17 cellular contexts compared by ENCODE assay signal in the genomic region with DNA sequence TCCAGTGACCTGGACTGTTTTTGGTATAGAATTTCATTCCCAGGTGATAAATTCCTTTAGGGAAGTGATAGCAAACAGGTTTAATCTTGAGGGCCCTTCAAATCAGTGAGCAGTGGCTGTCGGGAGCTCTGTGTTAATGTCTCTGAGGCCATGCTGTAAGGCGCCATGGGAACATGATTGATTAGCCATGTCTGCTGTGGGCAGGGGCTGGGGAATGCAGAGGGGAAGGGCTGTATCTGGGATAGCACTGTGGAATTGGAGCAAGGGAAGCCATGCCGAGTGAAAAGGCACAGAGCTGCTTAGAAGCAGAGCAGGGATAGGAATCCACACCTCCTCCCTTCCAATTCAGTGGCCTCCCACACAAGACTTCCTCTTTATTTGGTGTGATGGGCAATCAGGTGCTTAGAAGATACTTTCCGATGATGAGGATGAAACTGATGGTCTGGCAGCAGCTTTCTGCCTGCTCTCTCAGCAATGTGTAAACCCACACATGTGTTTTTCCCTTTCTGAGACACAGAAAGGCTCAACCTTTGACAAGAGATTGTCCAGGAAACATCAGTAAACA.
"Had no signal": no experiment of that assay in that cellular context is flagged by ENCODE, and none has a peak within 500 bp of the region (broad histone marks: within the 10 kb centered on the region; RNA-seq: fewer than 3 reads in every experiment).

No MANE protein-coding gene starts in this region.

- H3K9me3 ChIP-seq: heart left ventricle, right atrium auricular region had no signal

- H3K27ac Mint-ChIP-seq: activated naive CD8-positive, alpha-beta T cell treated with anti-CD3 and anti-CD28 coated beads, Interleukin-2, amount 10 ng/mL, durations not matched to agents 7 days and 5 days; activated T-helper 1 cell treated with anti-CD3 and anti-CD28 coated beads, Interleukin-12 subunit alpha, Interleukin-12 subunit beta, Interleukin-2, Interleukin-4 antibody, amounts not matched to agents 30 ng/mL and 10 ng/mL and 1 ng/mL, durations not matched to agents 14 hours and 24 hours and 36 hours; dendritic cell treated with granulocyte-macrophage colony-stimulating factor and Interleukin-4, amounts not matched to agents 40 ng/mL and 50 ng/mL, for 4 days; effector memory CD8-positive, alpha-beta T cell; immature natural killer cell; T-helper 2 cell treated with Interferon-gamma antibody and Interleukin-4, amounts not matched to agents 5 μg/mL and 100 μg/mL, for 36 hours had no signal

- ATAC-seq: effector memory CD8-positive, alpha-beta T cell; heart left ventricle; left colon had no signal

- H3K4me3 ChIP-seq: heart left ventricle, lung, right atrium auricular region had no signal

- H3K36me3 ChIP-seq: brain microvascular endothelial cell, heart left ventricle, right atrium auricular region had no signal

- DNase-seq: activated CD4-positive, alpha-beta T cell treated with anti-CD3 and anti-CD28 coated beads, Interleukin-2, amount 50 U/mL, for 1 hour; activated CD8-positive, alpha-beta memory T cell treated with anti-CD3 and anti-CD28 coated beads for 24 hours; activated naive CD4-positive, alpha-beta T cell; activated naive CD8-positive, alpha-beta T cell treated with anti-CD3 and anti-CD28 coated beads, Interleukin-2, amount 10 ng/mL, durations not matched to agents 7 days and 5 days; brain microvascular endothelial cell; effector memory CD8-positive, alpha-beta T cell; heart left ventricle; immature natural killer cell; left colon; stimulated activated CD4-positive, alpha-beta T cell treated with anti-CD3 and anti-CD28 coated beads, Interleukin-2, amount 100 ng/mL, for 48 hours; stimulated activated naive CD4-positive, alpha-beta T cell treated with Interleukin-2 at 50 U/mL for 16 hours had no signal

- FAIRE-seq: frontal cortex had no signal

- H3K4me1 ChIP-seq: right atrium auricular region had no signal

- H3K36me3 Mint-ChIP-seq: activated naive CD8-positive, alpha-beta T cell treated with anti-CD3 and anti-CD28 coated beads, Interleukin-2, amount 10 ng/mL, durations not matched to agents 7 days and 5 days; immature natural killer cell had no signal

- H3K4me3 Mint-ChIP-seq: activated naive CD8-positive, alpha-beta T cell treated with anti-CD3 and anti-CD28 coated beads, Interleukin-2, amount 10 ng/mL, durations not matched to agents 7 days and 5 days; activated T-helper 1 cell treated with anti-CD3 and anti-CD28 coated beads, Interleukin-12 subunit alpha, Interleukin-12 subunit beta, Interleukin-2, Interleukin-4 antibody, amounts not matched to agents 30 ng/mL and 10 ng/mL and 1 ng/mL, durations not matched to agents 14 hours and 24 hours and 36 hours; dendritic cell treated with granulocyte-macrophage colony-stimulating factor and Interleukin-4, amounts not matched to agents 40 ng/mL and 50 ng/mL, for 4 days; effector memory CD8-positive, alpha-beta T cell; immature natural killer cell; T-helper 2 cell treated with Interferon-gamma antibody and Interleukin-4, amounts not matched to agents 5 μg/mL and 100 μg/mL, for 36 hours had no signal

- H3K9me3 Mint-ChIP-seq: activated naive CD8-positive, alpha-beta T cell treated with anti-CD3 and anti-CD28 coated beads, Interleukin-2, amount 10 ng/mL, durations not matched to agents 7 days and 5 days; activated T-helper 1 cell treated with anti-CD3 and anti-CD28 coated beads, Interleukin-12 subunit alpha, Interleukin-12 subunit beta, Interleukin-2, Interleukin-4 antibody, amounts not matched to agents 30 ng/mL and 10 ng/mL and 1 ng/mL, durations not matched to agents 14 hours and 24 hours and 36 hours; dendritic cell treated with granulocyte-macrophage colony-stimulating factor and Interleukin-4, amounts not matched to agents 40 ng/mL and 50 ng/mL, for 4 days; effector memory CD8-positive, alpha-beta T cell; immature natural killer cell; T-helper 2 cell treated with Interferon-gamma antibody and Interleukin-4, amounts not matched to agents 5 μg/mL and 100 μg/mL, for 36 hours had no signal

- H3K27ac ChIP-seq: brain microvascular endothelial cell, heart left ventricle, right atrium auricular region had no signal

- H3K27me3 Mint-ChIP-seq: dendritic cell treated with granulocyte-macrophage colony-stimulating factor and Interleukin-4, amounts not matched to agents 40 ng/mL and 50 ng/mL, for 4 days had no signal

- H3K27me3 ChIP-seq: right atrium auricular region had no signal
